Comparison of ENCODE assay signal across 15 cellular contexts in the genomic region with DNA sequence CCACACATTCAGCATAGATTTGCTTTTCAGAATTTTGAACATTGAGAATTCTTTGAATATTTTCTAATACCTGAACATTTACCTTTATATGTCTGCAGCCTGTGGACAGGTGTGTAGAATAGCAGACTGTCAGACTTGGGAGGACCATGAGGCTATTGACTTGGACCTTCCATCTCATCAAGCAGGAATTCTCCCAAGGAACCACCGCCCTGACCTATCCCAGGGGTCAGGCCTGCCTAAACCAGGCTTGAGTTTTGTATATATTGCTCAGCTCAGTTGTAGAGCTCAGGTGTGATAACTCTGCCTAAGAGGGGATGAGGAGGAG. TPM values are rescaled to one million over a fixed set of nuclear protein-coding genes. Genes with fewer than 3 reads are reported as not detected.
DNase-seq lines count a peak whose midpoint lies in the region; ATAC-seq and TF ChIP-seq lines count a peak whose summit lies in the region.
"Had no signal": no experiment of that assay in that cellular context is flagged by ENCODE, and none has a peak within 500 bp of the region (broad histone marks: within the 10 kb centered on the region; RNA-seq: fewer than 3 reads in every experiment).

No MANE protein-coding gene starts in this region.

- TF ChIP-seq CTCF in suprapubic skin (IDR thresholded peaks at IDR 0.05): no peak

- no peaks in the 10 kb centered on the region for H3K27me3 ChIP-seq in suprapubic skin
- H3K27me3 ChIP-seq: ascending aorta, right lobe of liver had no signal

- TF ChIP-seq POLR2A in suprapubic skin (IDR thresholded peaks at IDR 0.05): no peak

- peaks cover 74% of the 10 kb centered on the region for H3K4me1 Mint-ChIP-seq in activated T-cell treated with anti-CD3 and anti-CD28 coated beads, Interleukin-2, amount 50 U/mL, for 72 hours (ENCODE audit: low read depth)
- peaks cover 70% of the 10 kb centered on the region for H3K4me1 Mint-ChIP-seq in activated naive CD8-positive, alpha-beta T cell (ENCODE audit: low read depth)

- H3K9me3 Mint-ChIP-seq in activated T-cell treated with anti-CD3 and anti-CD28 coated beads, Interleukin-2, amount 50 U/mL, for 72 hours: no peaks in the 10 kb centered on the region
- H3K9me3 Mint-ChIP-seq in activated naive CD8-positive, alpha-beta T cell (ENCODE audit: low read depth): no peaks in the 10 kb centered on the region

- DNase-seq in activated T-cell treated with anti-CD3 and anti-CD28 coated beads, Interleukin-2, amount 50 U/mL, for 72 hours: no peak
- DNase-seq in activated T-cell treated with anti-CD3 and anti-CD28 coated beads, Interleukin-2, amount 50 U/mL, for 48 hours: no peak
- DNase-seq in suprapubic skin (ENCODE audit: low spot score in 2 of 2) (no peak), NCI-H524 treated with DMSO at 0.1 percent for 48 hours (lab: John Stamatoyannopoulos, UW) (no peak), NCI-H526 (lab: John Stamatoyannopoulos, UW) (no peak), SIG-M5 treated with dmso at 0.1 percent for 504 hours (lab: John Stamatoyannopoulos, UW; ENCODE audit: unreplicated experiment) (no peak)
- DNase-seq: mesendoderm, MV-4-11, NCI-H774, right lobe of liver had no signal

- H3K4me3 Mint-ChIP-seq in activated T-cell treated with anti-CD3 and anti-CD28 coated beads, Interleukin-2, amount 50 U/mL, for 72 hours: peak overlapping the region; percentile 66 to 93
- H3K4me3 Mint-ChIP-seq in activated naive CD8-positive, alpha-beta T cell: peak overlapping the region; percentile 46

- peaks cover 20% of the 10 kb centered on the region for H3K4me1 ChIP-seq in mesodermal cell (ENCODE audit: control insufficient read depth, insufficient read depth, low read length, poor library complexity, severe bottlenecking)
- H3K4me1 ChIP-seq in suprapubic skin: peaks cover 28% of the 10 kb centered on the region
- H3K4me1 ChIP-seq: ascending aorta had no signal

- no peaks in the 10 kb centered on the region for H3K27me3 Mint-ChIP-seq in activated T-cell treated with anti-CD3 and anti-CD28 coated beads, Interleukin-2, amount 50 U/mL, for 72 hours (ENCODE audit: low read depth)
- H3K27me3 Mint-ChIP-seq in activated naive CD8-positive, alpha-beta T cell: no peaks in the 10 kb centered on the region

- H3K36me3 ChIP-seq in mesodermal cell (ENCODE audit: control insufficient read depth, insufficient read depth, low read length): no peaks in the 10 kb centered on the region
- H3K36me3 ChIP-seq in suprapubic skin: no peaks in the 10 kb centered on the region
- H3K36me3 ChIP-seq: ascending aorta, right lobe of liver had no signal

- H3K4me3 ChIP-seq in mesodermal cell (ENCODE audit: extremely low read depth, insufficient read depth, low read length, poor library complexity, severe bottlenecking) (no peak overlapping the region), suprapubic skin (no peak overlapping the region)
- H3K4me3 ChIP-seq: ascending aorta, right lobe of liver had no signal

- no peak for ATAC-seq in activated T-cell treated with anti-CD3 and anti-CD28 coated beads, Interleukin-2, amount 50 U/mL, for 72 hours (replicated peaks in 1 of 2)
- ATAC-seq: Panc1 had no signal

- no peak for TF ChIP-seq EP300 in suprapubic skin (IDR thresholded peaks at IDR 0.05)

- H3K9me3 ChIP-seq in mesodermal cell (ENCODE audit: control insufficient read depth, low read length) (no peaks in the 10 kb centered on the region), suprapubic skin (no peaks in the 10 kb centered on the region)
- H3K9me3 ChIP-seq: ascending aorta, right lobe of liver had no signal

- peaks cover 0 to 3% of the 10 kb centered on the region in 2 donors for H3K36me3 Mint-ChIP-seq in activated T-cell treated with anti-CD3 and anti-CD28 coated beads, Interleukin-2, amount 50 U/mL, for 72 hours (ENCODE audit: insufficient read depth in 2 of 2)
- H3K36me3 Mint-ChIP-seq in activated naive CD8-positive, alpha-beta T cell: peaks cover 9% of the 10 kb centered on the region

- peak overlapping the region; percentile 94 for H3K27ac Mint-ChIP-seq in activated T-cell treated with anti-CD3 and anti-CD28 coated beads, Interleukin-2, amount 50 U/mL, for 72 hours
- H3K27ac Mint-ChIP-seq in activated naive CD8-positive, alpha-beta T cell: peak overlapping the region; percentile 74

- no CpG with 5 or more reads among the region's 1 CpG for WGBS in mesodermal cell (ENCODE audit: insufficient coverage in 2 of 2), 2 experiments
- 94% methylated on average over 1 of the region's 1 CpG for WGBS in suprapubic skin

- H3K27ac ChIP-seq in mesodermal cell (ENCODE audit: low read depth, low read length, severe bottlenecking): peak overlapping the region; percentile 67
- peak overlapping the region; percentile 82 for H3K27ac ChIP-seq in suprapubic skin
- H3K27ac ChIP-seq: epithelial cell of prostate, right lobe of liver had no signal

RNA-seq across cellular contexts. Expression of a gene that starts 53.2 kb away (rescaled TPM):
- total RNA-seq in activated T-cell treated with anti-CD3 and anti-CD28 coated beads, Interleukin-2, amount 50 U/mL, for 72 hours: 10 to 100 TPM; 36.6 to 56.2 TPM
- polyA plus RNA-seq in mesodermal cell (2013, experiment 1 of 2): 7.3 TPM
- polyA plus RNA-seq in mesodermal cell (2013, experiment 2 of 2): 5.3 TPM
- total RNA-seq in suprapubic skin: 10 to 100 TPM; 15.4 to 26.7 (median 20.5) TPM
